In genomic region chr13:110448230-110448629, GRCh38 we compare ENCODE assay signal across 12 cellular contexts.
A peak's percentile ranks its signal among the peaks of the same experiment; 100 is the strongest.
DNase-seq lines count a peak whose midpoint lies in the region; ATAC-seq and TF ChIP-seq lines count a peak whose summit lies in the region.
"Had no signal": no experiment of that assay in that cellular context is flagged by ENCODE, and none has a peak within 500 bp of the region (broad histone marks: within the 10 kb centered on the region; RNA-seq: fewer than 3 reads in every experiment).

No MANE protein-coding gene starts in this region.

- H3K9me3 Mint-ChIP-seq in type B pancreatic cell = no peaks in the 10 kb centered on the region
- H3K9me3 Mint-ChIP-seq in activated CD8-positive, alpha-beta T cell treated with anti-CD3 and anti-CD28 coated beads for 36 hours = no peaks in the 10 kb centered on the region

- H3K4me1 ChIP-seq in right lobe of liver = no peaks in the 10 kb centered on the region

- H3K27ac ChIP-seq in right lobe of liver = no peak overlapping the region

- H3K9me3 ChIP-seq in right lobe of liver = no peaks in the 10 kb centered on the region
- H3K9me3 ChIP-seq: heart left ventricle, mucosa of descending colon had no signal

- CTCF ChIA-PET in activated CD8-positive, alpha-beta T cell treated with anti-CD3 and anti-CD28 coated beads for 36 hours (lab: Charles Lee) = no interaction called here

- peak; percentile 61 for DNase-seq in HPDE6-E6E7 (ENCODE audit: extremely low spot score)
- peak; percentile 80 for DNase-seq in astrocyte of the spinal cord (ENCODE audit: low read depth, low spot score)
- DNase-seq in islet precursor cell = peak; percentile 90
- DNase-seq in type B pancreatic cell (ENCODE audit: extremely low spot score, unreplicated experiment) = no peak
- no peak for DNase-seq in UCSD-AML1 (lab: John Stamatoyannopoulos, UW; ENCODE audit: unreplicated experiment)
- no peak for DNase-seq in NCI-H2227 (lab: John Stamatoyannopoulos, UW; ENCODE audit: unreplicated experiment)
- no peak for DNase-seq in activated CD8-positive, alpha-beta T cell treated with anti-CD3 and anti-CD28 coated beads for 36 hours
- DNase-seq in right lobe of liver = no peak
- DNase-seq: DMS79 treated with DMSO at 0.1 percent for 48 hours, heart left ventricle, mucosa of descending colon, OCI-M1 had no signal

- H3K27me3 Mint-ChIP-seq in type B pancreatic cell = no peaks in the 10 kb centered on the region
- H3K27me3 Mint-ChIP-seq in activated CD8-positive, alpha-beta T cell treated with anti-CD3 and anti-CD28 coated beads for 36 hours = peaks cover 24% of the 10 kb centered on the region

- H3K4me1 Mint-ChIP-seq in type B pancreatic cell (ENCODE audit: unreplicated experiment) = peaks cover 22% of the 10 kb centered on the region
- H3K4me1 Mint-ChIP-seq in activated CD8-positive, alpha-beta T cell treated with anti-CD3 and anti-CD28 coated beads for 36 hours (ENCODE audit: low read depth) = peaks cover 2% of the 10 kb centered on the region

- H3K36me3 ChIP-seq in right lobe of liver = no peaks in the 10 kb centered on the region

- H3K27ac Mint-ChIP-seq in type B pancreatic cell = peak overlapping the region; percentile 30
- no peak overlapping the region for H3K27ac Mint-ChIP-seq in activated CD8-positive, alpha-beta T cell treated with anti-CD3 and anti-CD28 coated beads for 36 hours

- no peak for TF ChIP-seq POLR2A in right lobe of liver (IDR thresholded peaks at IDR 0.05)

- POLR2A ChIA-PET in activated CD8-positive, alpha-beta T cell treated with anti-CD3 and anti-CD28 coated beads for 36 hours (lab: Charles Lee) = no interaction called here

- ATAC-seq in activated CD8-positive, alpha-beta T cell treated with anti-CD3 and anti-CD28 coated beads for 36 hours = no peak
- ATAC-seq in right lobe of liver = no peak
- ATAC-seq: heart left ventricle, mucosa of descending colon had no signal

- in situ Hi-C loops in astrocyte of the spinal cord (cut with HindIII; ENCODE audit: low sequenced_read_pairs) = no loop called here

- WGBS in right lobe of liver (ENCODE audit: insufficient coverage, low coverage, low lambda C conversion rate, missing lambda C conversion rate) = 72% methylated on average over 8 of the region's 8 CpGs

- no peak overlapping the region for H3K4me3 ChIP-seq in astrocyte of the spinal cord (ENCODE audit: low read depth, low read length)
- no peak overlapping the region for H3K4me3 ChIP-seq in right lobe of liver
- H3K4me3 ChIP-seq: heart left ventricle, mucosa of descending colon had no signal

- no peaks in the 10 kb centered on the region for H3K27me3 ChIP-seq in right lobe of liver
- H3K27me3 ChIP-seq: heart left ventricle had no signal

- H3K4me3 Mint-ChIP-seq in type B pancreatic cell = no peak overlapping the region
- no peak overlapping the region for H3K4me3 Mint-ChIP-seq in activated CD8-positive, alpha-beta T cell treated with anti-CD3 and anti-CD28 coated beads for 36 hours

- intact Hi-C loops in activated CD8-positive, alpha-beta T cell treated with anti-CD3 and anti-CD28 coated beads for 36 hours (cut with micrococcal nuclease) = no loop called here
- intact Hi-C loops in right lobe of liver (cut with DNase I) = no loop called here

- peaks cover 14% of the 10 kb centered on the region for H3K36me3 Mint-ChIP-seq in type B pancreatic cell
- H3K36me3 Mint-ChIP-seq in activated CD8-positive, alpha-beta T cell treated with anti-CD3 and anti-CD28 coated beads for 36 hours (ENCODE audit: low read depth) = no peaks in the 10 kb centered on the region

- TF ChIP-seq CTCF in astrocyte of the spinal cord (IDR thresholded peaks at IDR 0.05; ENCODE audit: low read depth, low read length) (no peak), type B pancreatic cell (conservative IDR thresholded peaks at IDR 0.05) (no peak), right lobe of liver (IDR thresholded peaks at IDR 0.05) (no peak)
- no peak for TF ChIP-seq CTCF in activated CD8-positive, alpha-beta T cell treated with anti-CD3 and anti-CD28 coated beads for 36 hours (IDR thresholded peaks at IDR 0.05)

Comparison
In these comparisons a context has a peak if more than half of its experiments do, and no peak if none do; other contexts are left out.
1. DNase-seq: peak in HPDE6-E6E7 (single experiment), astrocyte of the spinal cord (single experiment) and islet precursor cell (single experiment); none in type B pancreatic cell (single experiment), UCSD-AML1 (single experiment), NCI-H2227 (single experiment), activated CD8-positive, alpha-beta T cell treated with anti-CD3 and anti-CD28 coated beads for 36 hours (single experiment) and right lobe of liver (0 of 3).